ENCODE assay signal across 1 cellular context in the genomic region with DNA sequence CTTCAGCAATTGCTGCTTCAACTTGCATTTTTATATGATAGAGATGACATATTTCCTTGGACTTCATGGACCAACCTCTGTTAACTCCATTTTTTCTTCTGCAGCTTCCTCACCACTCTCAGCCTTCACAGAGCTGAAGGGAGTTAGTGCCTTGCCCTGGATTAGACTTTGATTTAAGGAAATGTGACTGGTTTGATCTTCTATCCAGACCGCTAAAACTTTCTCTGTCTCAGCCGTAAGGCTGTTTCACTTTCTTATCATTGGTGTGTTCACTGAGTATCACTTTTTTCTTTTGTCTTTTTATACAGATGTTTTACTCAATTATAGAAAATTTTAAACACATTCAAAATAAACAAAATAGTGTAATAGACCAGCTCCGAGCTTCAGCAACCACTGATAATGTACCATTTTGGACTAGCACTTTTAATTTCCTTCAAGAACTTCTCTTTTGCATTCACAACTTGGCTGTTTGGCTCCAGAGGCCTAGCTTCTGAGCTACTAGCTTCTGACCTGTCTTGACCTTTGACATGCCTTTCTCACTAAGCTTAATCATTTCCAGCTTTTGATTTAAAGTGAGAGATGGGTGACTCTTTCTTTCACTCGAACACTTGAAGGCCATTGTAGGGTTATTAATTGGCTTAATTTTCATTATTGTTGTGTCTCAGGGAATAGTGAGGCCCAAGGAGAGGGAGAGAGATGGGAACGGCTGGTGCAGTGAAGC.
TF ChIP-seq lines count a peak whose summit lies in the region.

No MANE protein-coding gene starts in this region.

TF ChIP-seq in K562, 482 proteins besides CTCF, POLR2A, EP300 and RAD21:
- TF ChIP-seq, protein P1, sequence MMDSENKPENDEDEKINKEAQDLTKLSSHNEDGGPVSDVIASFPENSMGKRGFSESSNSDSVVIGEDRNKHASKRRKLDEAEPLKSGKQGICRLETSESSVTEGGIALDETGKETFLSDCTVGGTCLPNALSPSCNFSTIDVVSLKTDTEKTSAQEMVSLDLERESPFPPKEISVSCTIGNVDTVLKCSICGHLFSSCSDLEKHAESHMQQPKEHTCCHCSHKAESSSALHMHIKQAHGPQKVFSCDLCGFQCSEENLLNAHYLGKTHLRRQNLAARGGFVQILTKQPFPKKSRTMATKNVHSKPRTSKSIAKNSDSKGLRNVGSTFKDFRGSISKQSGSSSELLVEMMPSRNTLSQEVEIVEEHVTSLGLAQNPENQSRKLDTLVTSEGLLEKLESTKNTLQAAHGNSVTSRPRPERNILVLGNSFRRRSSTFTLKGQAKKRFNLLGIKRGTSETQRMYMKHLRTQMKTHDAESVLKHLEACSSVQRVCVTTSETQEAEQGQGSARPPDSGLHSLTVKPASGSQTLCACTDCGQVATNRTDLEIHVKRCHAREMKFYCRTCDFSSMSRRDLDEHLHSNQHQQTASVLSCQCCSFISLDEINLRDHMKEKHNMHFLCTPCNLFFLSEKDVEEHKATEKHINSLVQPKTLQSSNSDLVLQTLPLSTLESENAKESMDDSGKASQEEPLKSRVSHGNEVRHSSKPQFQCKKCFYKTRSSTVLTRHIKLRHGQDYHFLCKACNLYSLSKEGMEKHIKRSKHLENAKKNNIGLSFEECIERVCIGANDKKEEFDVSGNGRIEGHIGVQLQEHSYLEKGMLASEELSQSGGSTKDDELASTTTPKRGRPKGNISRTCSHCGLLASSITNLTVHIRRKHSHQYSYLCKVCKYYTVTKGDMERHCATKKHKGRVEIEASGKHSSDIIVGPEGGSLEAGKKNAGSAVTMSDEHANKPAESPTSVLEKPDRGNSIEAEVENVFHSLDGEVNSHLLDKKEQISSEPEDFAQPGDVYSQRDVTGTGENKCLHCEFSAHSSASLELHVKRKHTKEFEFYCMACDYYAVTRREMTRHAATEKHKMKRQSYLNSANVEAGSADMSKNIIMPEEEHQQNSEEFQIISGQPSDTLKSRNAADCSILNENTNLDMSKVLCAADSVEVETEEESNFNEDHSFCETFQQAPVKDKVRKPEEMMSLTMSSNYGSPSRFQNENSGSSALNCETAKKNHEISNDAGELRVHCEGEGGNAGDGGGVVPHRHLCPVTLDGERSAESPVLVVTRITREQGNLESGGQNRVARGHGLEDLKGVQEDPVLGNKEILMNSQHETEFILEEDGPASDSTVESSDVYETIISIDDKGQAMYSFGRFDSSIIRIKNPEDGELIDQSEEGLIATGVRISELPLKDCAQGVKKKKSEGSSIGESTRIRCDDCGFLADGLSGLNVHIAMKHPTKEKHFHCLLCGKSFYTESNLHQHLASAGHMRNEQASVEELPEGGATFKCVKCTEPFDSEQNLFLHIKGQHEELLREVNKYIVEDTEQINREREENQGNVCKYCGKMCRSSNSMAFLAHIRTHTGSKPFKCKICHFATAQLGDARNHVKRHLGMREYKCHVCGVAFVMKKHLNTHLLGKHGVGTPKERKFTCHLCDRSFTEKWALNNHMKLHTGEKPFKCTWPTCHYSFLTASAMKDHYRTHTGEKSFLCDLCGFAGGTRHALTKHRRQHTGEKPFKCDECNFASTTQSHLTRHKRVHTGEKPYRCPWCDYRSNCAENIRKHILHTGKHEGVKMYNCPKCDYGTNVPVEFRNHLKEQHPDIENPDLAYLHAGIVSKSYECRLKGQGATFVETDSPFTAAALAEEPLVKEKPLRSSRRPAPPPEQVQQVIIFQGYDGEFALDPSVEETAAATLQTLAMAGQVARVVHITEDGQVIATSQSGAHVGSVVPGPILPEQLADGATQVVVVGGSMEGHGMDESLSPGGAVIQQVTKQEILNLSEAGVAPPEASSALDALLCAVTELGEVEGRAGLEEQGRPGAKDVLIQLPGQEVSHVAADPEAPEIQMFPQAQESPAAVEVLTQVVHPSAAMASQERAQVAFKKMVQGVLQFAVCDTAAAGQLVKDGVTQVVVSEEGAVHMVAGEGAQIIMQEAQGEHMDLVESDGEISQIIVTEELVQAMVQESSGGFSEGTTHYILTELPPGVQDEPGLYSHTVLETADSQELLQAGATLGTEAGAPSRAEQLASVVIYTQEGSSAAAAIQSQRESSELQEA (IDR thresholded peaks at IDR 0.05; ENCODE audit: low read depth) = no peak
- TF ChIP-seq ZFX (CRISPR knock-in tag; IDR thresholded peaks at IDR 0.05) = peak; percentile 41
- no peak for TF ChIP-seq ZNF184 (CRISPR knock-in tag; IDR thresholded peaks at IDR 0.05)
- TF ChIP-seq FOXK2 (conservative IDR thresholded peaks at IDR 0.05 in 1 of 2, IDR thresholded peaks at IDR 0.05 in 1 of 2; ENCODE audit: low read depth in 2 of 2) = no peak
- no peak for TF ChIP-seq ZNF253 (CRISPR knock-in tag; conservative IDR thresholded peaks at IDR 0.05)
- TF ChIP-seq ZC3H11A (IDR thresholded peaks at IDR 0.05; ENCODE audit: low read depth, low read length) = no peak
- TF ChIP-seq, protein P2, sequence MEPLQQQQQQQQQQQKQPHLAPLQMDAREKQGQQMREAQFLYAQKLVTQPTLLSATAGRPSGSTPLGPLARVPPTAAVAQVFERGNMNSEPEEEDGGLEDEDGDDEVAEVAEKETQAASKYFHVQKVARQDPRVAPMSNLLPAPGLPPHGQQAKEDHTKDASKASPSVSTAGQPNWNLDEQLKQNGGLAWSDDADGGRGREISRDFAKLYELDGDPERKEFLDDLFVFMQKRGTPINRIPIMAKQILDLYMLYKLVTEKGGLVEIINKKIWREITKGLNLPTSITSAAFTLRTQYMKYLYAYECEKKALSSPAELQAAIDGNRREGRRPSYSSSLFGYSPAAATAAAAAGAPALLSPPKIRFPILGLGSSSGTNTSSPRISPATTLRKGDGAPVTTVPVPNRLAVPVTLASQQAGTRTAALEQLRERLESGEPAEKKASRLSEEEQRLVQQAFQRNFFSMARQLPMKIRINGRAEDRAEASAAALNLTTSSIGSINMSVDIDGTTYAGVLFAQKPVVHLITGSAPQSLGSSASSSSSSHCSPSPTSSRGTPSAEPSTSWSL (CRISPR knock-in tag; IDR thresholded peaks at IDR 0.05; ENCODE audit: borderline replicate concordance) = no peak
- TF ChIP-seq RAD51 (IDR thresholded peaks at IDR 0.05; ENCODE audit: borderline replicate concordance, low read depth) = no peak
TF ChIP-seq in K562: peak in this region for 1.
